Comparison of ENCODE assay signal across 1 cellular context in the genomic region with DNA sequence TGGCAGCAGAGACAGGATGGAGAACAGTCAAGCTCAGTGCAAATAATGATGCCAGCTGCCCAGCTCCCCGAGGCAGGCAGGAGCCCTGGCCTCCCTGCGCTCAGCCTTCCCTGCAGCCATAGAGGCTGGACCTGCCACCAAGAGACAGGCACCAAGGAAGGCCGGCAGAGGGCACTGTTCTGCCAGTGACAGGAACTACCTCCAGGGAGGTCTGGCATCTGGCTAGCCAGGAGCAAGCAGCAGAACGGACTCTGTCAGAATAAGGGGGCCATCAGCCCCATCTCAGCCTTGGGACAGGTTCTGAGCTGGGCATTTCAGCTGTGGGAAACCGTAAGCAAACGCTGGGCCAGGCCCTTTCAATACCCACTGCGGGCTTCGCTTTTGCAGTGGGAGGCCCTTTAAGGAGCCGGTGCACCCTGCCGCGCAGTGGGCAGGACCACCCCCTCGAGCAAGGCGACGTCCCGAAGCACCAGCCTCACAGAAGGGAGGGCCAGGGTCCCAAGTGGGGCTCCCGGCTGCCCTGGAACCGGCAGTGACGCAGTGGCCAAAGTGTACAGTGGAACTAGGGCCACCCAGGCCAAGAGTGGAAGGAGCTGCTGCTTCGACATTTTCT.
TF ChIP-seq lines count a peak whose summit lies in the region.

No MANE protein-coding gene starts in this region.

TF ChIP-seq in K562, 482 proteins besides CTCF, POLR2A, EP300 and RAD21 (continued from another document):
- TF ChIP-seq, protein P1, sequence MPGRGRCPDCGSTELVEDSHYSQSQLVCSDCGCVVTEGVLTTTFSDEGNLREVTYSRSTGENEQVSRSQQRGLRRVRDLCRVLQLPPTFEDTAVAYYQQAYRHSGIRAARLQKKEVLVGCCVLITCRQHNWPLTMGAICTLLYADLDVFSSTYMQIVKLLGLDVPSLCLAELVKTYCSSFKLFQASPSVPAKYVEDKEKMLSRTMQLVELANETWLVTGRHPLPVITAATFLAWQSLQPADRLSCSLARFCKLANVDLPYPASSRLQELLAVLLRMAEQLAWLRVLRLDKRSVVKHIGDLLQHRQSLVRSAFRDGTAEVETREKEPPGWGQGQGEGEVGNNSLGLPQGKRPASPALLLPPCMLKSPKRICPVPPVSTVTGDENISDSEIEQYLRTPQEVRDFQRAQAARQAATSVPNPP (IDR thresholded peaks at IDR 0.05; ENCODE audit: borderline replicate concordance, insufficient read depth, insufficient read length): no peak
- TF ChIP-seq SRF (CRISPR knock-in tag; IDR thresholded peaks at IDR 0.05) (peak in 1 of 2 experiments; percentile 88; a peak in 1 of 4 replicates), ZSCAN32 (CRISPR knock-in tag; IDR thresholded peaks at IDR 0.05) (no peak)
- TF ChIP-seq, protein P2, sequence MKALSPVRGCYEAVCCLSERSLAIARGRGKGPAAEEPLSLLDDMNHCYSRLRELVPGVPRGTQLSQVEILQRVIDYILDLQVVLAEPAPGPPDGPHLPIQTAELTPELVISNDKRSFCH (CRISPR knock-in tag; IDR thresholded peaks at IDR 0.05): no peak
- TF ChIP-seq, protein P2 (tag; IDR thresholded peaks at IDR 0.05): no peak
- TF ChIP-seq, protein P3, sequence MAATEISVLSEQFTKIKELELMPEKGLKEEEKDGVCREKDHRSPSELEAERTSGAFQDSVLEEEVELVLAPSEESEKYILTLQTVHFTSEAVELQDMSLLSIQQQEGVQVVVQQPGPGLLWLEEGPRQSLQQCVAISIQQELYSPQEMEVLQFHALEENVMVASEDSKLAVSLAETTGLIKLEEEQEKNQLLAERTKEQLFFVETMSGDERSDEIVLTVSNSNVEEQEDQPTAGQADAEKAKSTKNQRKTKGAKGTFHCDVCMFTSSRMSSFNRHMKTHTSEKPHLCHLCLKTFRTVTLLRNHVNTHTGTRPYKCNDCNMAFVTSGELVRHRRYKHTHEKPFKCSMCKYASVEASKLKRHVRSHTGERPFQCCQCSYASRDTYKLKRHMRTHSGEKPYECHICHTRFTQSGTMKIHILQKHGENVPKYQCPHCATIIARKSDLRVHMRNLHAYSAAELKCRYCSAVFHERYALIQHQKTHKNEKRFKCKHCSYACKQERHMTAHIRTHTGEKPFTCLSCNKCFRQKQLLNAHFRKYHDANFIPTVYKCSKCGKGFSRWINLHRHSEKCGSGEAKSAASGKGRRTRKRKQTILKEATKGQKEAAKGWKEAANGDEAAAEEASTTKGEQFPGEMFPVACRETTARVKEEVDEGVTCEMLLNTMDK (IDR thresholded peaks at IDR 0.05; ENCODE audit: borderline replicate concordance, insufficient read depth, low read depth, low read length, poor library complexity, severe bottlenecking): peak; percentile 45
